Comparison of ENCODE assay signal across 28 cellular contexts in the genomic region with DNA sequence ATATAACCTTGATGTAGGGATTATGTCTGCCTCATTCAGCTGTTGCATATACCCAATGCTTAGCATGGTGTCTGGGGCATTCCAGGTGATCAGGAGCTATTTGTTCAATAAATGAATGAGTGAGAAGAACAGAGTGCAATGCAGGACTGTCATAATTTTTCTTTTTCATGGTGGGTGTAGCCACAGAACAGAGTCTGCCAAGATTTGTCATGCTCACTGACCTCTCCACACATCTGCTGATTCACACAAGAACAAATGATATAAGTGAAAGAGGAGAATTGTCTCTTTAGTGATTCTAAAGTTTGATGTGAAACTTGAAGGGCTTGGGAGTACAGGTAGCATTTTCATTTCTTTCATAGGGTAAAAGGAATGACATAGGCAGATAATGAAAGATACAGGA.
DNase-seq lines count a peak whose midpoint lies in the region; ATAC-seq, FAIRE-seq and TF ChIP-seq lines count a peak whose summit lies in the region.
"Had no signal": no experiment of that assay in that cellular context is flagged by ENCODE, and none has a peak within 500 bp of the region (broad histone marks: within the 10 kb centered on the region; RNA-seq: fewer than 3 reads in every experiment).

No MANE protein-coding gene starts in this region.

- no peak overlapping the region for H3K4me3 Mint-ChIP-seq in astrocyte (ENCODE audit: unreplicated experiment)
- H3K4me3 Mint-ChIP-seq in stimulated activated naive CD8-positive, alpha-beta T cell treated with anti-CD3 and anti-CD28 coated beads, Interleukin-15, amount 100 ng/mL, for 72 hours: no peak overlapping the region
- H3K4me3 Mint-ChIP-seq: CD4-positive, alpha-beta T cell; HFFc6 had no signal

- FAIRE-seq in astrocyte (lab: Jason Lieb, UNC): peak; percentile 68
- FAIRE-seq: A549, GM12878, HTR-8/SVneo, RCC 7860 had no signal

- TF ChIP-seq POLR2A in breast epithelium (IDR thresholded peaks at IDR 0.05): no peak

- H3K4me1 ChIP-seq in mammary epithelial cell (ENCODE audit: insufficient read depth, low read length): no peaks in the 10 kb centered on the region
- H3K4me1 ChIP-seq in breast epithelium: no peaks in the 10 kb centered on the region
- no peaks in the 10 kb centered on the region for H3K4me1 ChIP-seq in astrocyte (ENCODE audit: insufficient read depth, low read length)
- no peaks in the 10 kb centered on the region for H3K4me1 ChIP-seq in left lung
- H3K4me1 ChIP-seq: A549; BLaER1 treated with 17β-estradiol and CSF1 and Interleukin-3, amounts not matched to agents 10 nM and 100 nM; HAP-1 had no signal

- intact Hi-C loops in mammary epithelial cell (cut with micrococcal nuclease): no loop called here
- intact Hi-C loops in breast epithelium (cut with DNase I; ENCODE audit: low total_unique reads): no loop called here
- intact Hi-C loops in left lung (cut with DNase I): no loop called here

- H2AFZ ChIP-seq in mammary epithelial cell (ENCODE audit: low read depth, low read length) (no peak overlapping the region), astrocyte (ENCODE audit: low read depth, low read length) (no peak overlapping the region)

- H3K27ac ChIP-seq in mammary epithelial cell (ENCODE audit: insufficient read depth, low read depth, low read length) (no peak overlapping the region), breast epithelium (no peak overlapping the region), astrocyte (ENCODE audit: low read depth, low read length) (no peak overlapping the region), left lung (no peak overlapping the region)
- H3K27ac ChIP-seq: A549; BLaER1 treated with 17β-estradiol and CSF1 and Interleukin-3, amounts not matched to agents 10 nM and 100 nM had no signal

- no peaks in the 10 kb centered on the region for H3K36me3 Mint-ChIP-seq in astrocyte (ENCODE audit: low read depth, unreplicated experiment)

- H3K27me3 ChIP-seq in mammary epithelial cell (ENCODE audit: insufficient read depth, low read length) (no peaks in the 10 kb centered on the region), breast epithelium (no peaks in the 10 kb centered on the region), astrocyte (ENCODE audit: insufficient read depth, low read length) (no peaks in the 10 kb centered on the region), left lung (no peaks in the 10 kb centered on the region)
- H3K27me3 ChIP-seq: MG63 had no signal

- H3K9ac ChIP-seq in mammary epithelial cell (ENCODE audit: insufficient read depth, low read length) (no peak overlapping the region), astrocyte (ENCODE audit: low read length) (no peak overlapping the region)
- H3K9ac ChIP-seq: BLaER1 treated with 17β-estradiol and CSF1 and Interleukin-3, amounts not matched to agents 10 nM and 100 nM had no signal

- BruUV-seq in mammary epithelial cell (replicated peaks; lab: Mats Ljungman, UMichigan): no TSS peak

- no peaks in the 10 kb centered on the region for H3K27me3 Mint-ChIP-seq in astrocyte (ENCODE audit: low read depth, unreplicated experiment)
- H3K27me3 Mint-ChIP-seq in stimulated activated naive CD8-positive, alpha-beta T cell treated with anti-CD3 and anti-CD28 coated beads, Interleukin-15, amount 100 ng/mL, for 72 hours: no peaks in the 10 kb centered on the region
- H3K27me3 Mint-ChIP-seq: CD4-positive, alpha-beta T cell had no signal

- CTCF ChIA-PET in mammary epithelial cell (lab: Charles Lee; ENCODE audit: low non-redundant PET): no interaction called here

- H3K9me3 ChIP-seq in mammary epithelial cell (replicated peaks; ENCODE audit: insufficient read depth, low read length): peaks cover 4% of the 10 kb centered on the region
- no peaks in the 10 kb centered on the region for H3K9me3 ChIP-seq in breast epithelium
- no peaks in the 10 kb centered on the region for H3K9me3 ChIP-seq in astrocyte (ENCODE audit: insufficient read depth, low read depth, low read length)
- no peaks in the 10 kb centered on the region for H3K9me3 ChIP-seq in left lung
- H3K9me3 ChIP-seq: A549, HAP-1, MG63 had no signal

- TF ChIP-seq CTCF in mammary epithelial cell (conservative IDR thresholded peaks at IDR 0.05 in 1 of 2, IDR thresholded peaks at IDR 0.05 in 1 of 2; ENCODE audit: extremely low read depth in 1 of 2, insufficient read depth in 1 of 2, low read depth in 1 of 2, low read length in 2 of 2) (no peak), breast epithelium (IDR thresholded peaks at IDR 0.05) (no peak), astrocyte (IDR thresholded peaks at IDR 0.05; ENCODE audit: insufficient read depth, low read depth, low read length) (no peak), left lung (IDR thresholded peaks at IDR 0.05) (no peak)

- H3K36me3 ChIP-seq in mammary epithelial cell (ENCODE audit: insufficient read depth, low read length): no peaks in the 10 kb centered on the region
- no peaks in the 10 kb centered on the region for H3K36me3 ChIP-seq in breast epithelium
- no peaks in the 10 kb centered on the region for H3K36me3 ChIP-seq in astrocyte (ENCODE audit: insufficient read depth, low read length)
- no peaks in the 10 kb centered on the region for H3K36me3 ChIP-seq in left lung
- H3K36me3 ChIP-seq: BLaER1 treated with 17β-estradiol and CSF1 and Interleukin-3, amounts not matched to agents 10 nM and 100 nM; HAP-1; MG63 had no signal

- H3K9me3 Mint-ChIP-seq in astrocyte (ENCODE audit: unreplicated experiment): no peaks in the 10 kb centered on the region
- no peaks in the 10 kb centered on the region for H3K9me3 Mint-ChIP-seq in stimulated activated naive CD8-positive, alpha-beta T cell treated with anti-CD3 and anti-CD28 coated beads, Interleukin-15, amount 100 ng/mL, for 72 hours
- H3K9me3 Mint-ChIP-seq: CD4-positive, alpha-beta T cell; HFFc6 had no signal

- no peak overlapping the region for H3K27ac Mint-ChIP-seq in astrocyte (ENCODE audit: unreplicated experiment)
- no peak overlapping the region for H3K27ac Mint-ChIP-seq in stimulated activated naive CD8-positive, alpha-beta T cell treated with anti-CD3 and anti-CD28 coated beads, Interleukin-15, amount 100 ng/mL, for 72 hours
- H3K27ac Mint-ChIP-seq: CD4-positive, alpha-beta T cell; HFFc6 had no signal

- no peak overlapping the region for H3K4me2 ChIP-seq in mammary epithelial cell (ENCODE audit: insufficient read depth, low read depth, low read length)
- no peak overlapping the region for H3K4me2 ChIP-seq in astrocyte (ENCODE audit: low read length)
- H3K4me2 ChIP-seq: A549; BLaER1 treated with 17β-estradiol and CSF1 and Interleukin-3, amounts not matched to agents 10 nM and 100 nM had no signal

- H3K79me2 ChIP-seq in mammary epithelial cell (ENCODE audit: insufficient read depth, low read length) (no peaks in the 10 kb centered on the region), astrocyte (ENCODE audit: insufficient read depth, low read length) (no peaks in the 10 kb centered on the region)

- H3K4me3 ChIP-seq in mammary epithelial cell (replicated peaks in 1 of 3; ENCODE audit: insufficient read depth in 1 of 3, low read depth in 2 of 3, low read length in 3 of 3) (no peak overlapping the region), breast epithelium (no peak overlapping the region), astrocyte (ENCODE audit: insufficient read depth, low read depth, low read length) (no peak overlapping the region), left lung (no peak overlapping the region)
- H3K4me3 ChIP-seq: A549; BLaER1 treated with 17β-estradiol and CSF1 and Interleukin-3, amounts not matched to agents 10 nM and 100 nM; GM12878; HAP-1; MG63 had no signal

- no peaks in the 10 kb centered on the region for H4K20me1 ChIP-seq in mammary epithelial cell (ENCODE audit: insufficient read depth, low read length)
- no peaks in the 10 kb centered on the region for H4K20me1 ChIP-seq in astrocyte (ENCODE audit: insufficient read depth, low read length)
- H4K20me1 ChIP-seq: BLaER1 treated with 17β-estradiol and CSF1 and Interleukin-3, amounts not matched to agents 10 nM and 100 nM had no signal

- no peaks in the 10 kb centered on the region for H3K4me1 Mint-ChIP-seq in astrocyte (ENCODE audit: low read depth, unreplicated experiment)
- H3K4me1 Mint-ChIP-seq in stimulated activated naive CD8-positive, alpha-beta T cell treated with anti-CD3 and anti-CD28 coated beads, Interleukin-15, amount 100 ng/mL, for 72 hours: peaks cover 46% of the 10 kb centered on the region

- ATAC-seq in stimulated activated naive CD8-positive, alpha-beta T cell treated with anti-CD3 and anti-CD28 coated beads, Interleukin-15, amount 100 ng/mL, for 72 hours: peak; percentile 42
- ATAC-seq in left lung: no peak
- ATAC-seq: A549, GM12878 had no signal

- in situ Hi-C loops in mammary epithelial cell (cut with MboI; ENCODE audit: low sequenced_read_pairs in 2 of 2): no loop called here

- DNase-seq in mammary epithelial cell (peak; percentile 26), breast epithelium (ENCODE audit: low spot score in 2 of 2) (no peak), astrocyte (ENCODE audit: low read depth) (no peak), kidney tubule cell (ENCODE audit: low spot score) (peak; percentile 7), NCI-H2081 (lab: John Stamatoyannopoulos, UW) (no peak), left lung (no peak)
- DNase-seq in stimulated activated naive CD8-positive, alpha-beta T cell treated with anti-CD3 and anti-CD28 coated beads, Interleukin-15, amount 100 ng/mL, for 72 hours: no peak
- DNase-seq: AML-193; CD4-positive, alpha-beta T cell; DMS79; EL; GDM1; GOT3; HFFc6; KBM-7; MG63; NCI-H1105 treated with DMSO at 0.1 percent for 48 hours; NCI-H146; NCI-H1930; NCI-H446; NCI-H524 treated with DMSO at 0.1 percent for 48 hours; NCI-H774 had no signal

- dilution Hi-C loops in mammary epithelial cell (cut with HindIII; ENCODE audit: low sequenced_read_pairs): no loop called here

Comparison
In these comparisons a context has a peak if more than half of its experiments do, and no peak if none do; other contexts are left out.
1. DNase-seq: peak in mammary epithelial cell (single experiment) and kidney tubule cell (single experiment); none in breast epithelium (0 of 2), astrocyte (single experiment), stimulated activated naive CD8-positive, alpha-beta T cell treated with anti-CD3 and anti-CD28 coated beads, Interleukin-15, amount 100 ng/mL, for 72 hours (0 of 2), NCI-H2081 (0 of 2) and left lung (0 of 2).